23 cellular contexts compared by ENCODE assay signal in the genomic region with DNA sequence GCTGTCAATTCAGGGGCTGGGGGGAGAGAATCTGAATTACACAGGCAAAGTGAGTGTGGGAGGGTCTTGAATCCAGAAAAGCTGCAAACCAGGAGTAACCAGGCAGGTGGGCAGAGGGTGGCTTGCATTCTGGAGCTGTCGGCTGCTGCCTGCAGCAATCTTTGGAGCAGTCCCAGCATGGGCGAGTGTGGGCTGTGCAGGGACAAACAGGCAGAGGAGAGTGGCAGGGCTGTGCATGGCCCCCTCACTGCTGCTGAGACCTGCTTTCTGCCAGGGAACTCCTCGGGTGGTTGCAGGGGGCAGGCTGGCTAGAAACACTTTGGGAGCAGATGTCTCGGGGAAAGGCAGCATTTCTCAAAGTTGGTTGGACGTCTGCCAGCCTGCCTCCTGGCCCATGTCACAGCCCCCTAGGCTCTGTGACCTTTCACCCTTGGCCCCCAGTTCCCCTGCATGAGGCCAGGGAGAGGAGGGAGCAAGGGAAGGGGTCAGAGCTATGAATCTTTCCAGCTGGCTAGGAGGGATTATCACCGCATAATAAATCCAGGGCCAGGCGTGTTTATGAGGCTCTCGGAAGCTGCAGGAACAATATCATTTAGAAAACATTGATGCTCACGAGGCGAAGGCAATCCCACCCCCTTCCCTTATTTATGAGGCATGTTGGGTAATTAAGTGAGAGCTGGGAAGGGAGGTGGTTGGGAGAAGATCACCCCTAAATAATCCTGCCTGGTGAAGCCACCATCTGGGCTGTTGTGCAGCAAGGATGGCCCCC.
DNase-seq lines count a peak whose midpoint lies in the region; ATAC-seq and TF ChIP-seq lines count a peak whose summit lies in the region.
"Had no signal": no experiment of that assay in that cellular context is flagged by ENCODE, and none has a peak within 500 bp of the region (broad histone marks: within the 10 kb centered on the region; RNA-seq: fewer than 3 reads in every experiment).

No MANE protein-coding gene starts in this region.

- H3K4me3 Mint-ChIP-seq in activated T-helper 17 cell treated with anti-CD3 and anti-CD28 coated beads, Interleukin-2, amount 50 U/mL, for 72 hours: no peak overlapping the region
- H3K4me3 Mint-ChIP-seq: activated CD4-positive, alpha-beta T cell treated with anti-CD3 and anti-CD28 coated beads, Interleukin-2, amount 10 ng/mL, durations not matched to agents 7 days and 5 days; activated naive CD8-positive, alpha-beta T cell; CD8-positive, alpha-beta T cell; naive B cell; T-helper 17 cell had no signal

- TF ChIP-seq CTCF in dorsolateral prefrontal cortex (IDR thresholded peaks at IDR 0.05 in 54 of 56, conservative IDR thresholded peaks at IDR 0.05 in 2 of 56; ENCODE audit: low read depth in 1 of 56, partially characterized antibody in 56 of 56) (no peak), tibial artery (IDR thresholded peaks at IDR 0.05) (no peak)

- no peaks in the 10 kb centered on the region for H3K4me1 ChIP-seq in tibial artery
- H3K4me1 ChIP-seq: pancreas, SJSA1, testis had no signal

- no peak overlapping the region for H3K27ac Mint-ChIP-seq in activated T-helper 17 cell treated with anti-CD3 and anti-CD28 coated beads, Interleukin-2, amount 50 U/mL, for 72 hours
- H3K27ac Mint-ChIP-seq: activated CD4-positive, alpha-beta T cell treated with anti-CD3 and anti-CD28 coated beads, Interleukin-2, amount 10 ng/mL, durations not matched to agents 7 days and 5 days; activated naive CD8-positive, alpha-beta T cell; CD8-positive, alpha-beta T cell; T-helper 17 cell had no signal

- no peak for ATAC-seq in HG03039 (IDR thresholded peaks at IDR 0.05; ENCODE audit: unreplicated experiment)
- ATAC-seq in activated T-helper 17 cell treated with anti-CD3 and anti-CD28 coated beads, Interleukin-2, amount 50 U/mL, for 72 hours (replicated peaks): no peak
- ATAC-seq: CD8-positive, alpha-beta T cell; gastrocnemius medialis; HCT116; Panc1; pancreas; T-helper 17 cell had no signal

- no peak overlapping the region for H3K4me3 ChIP-seq in dorsolateral prefrontal cortex
- no peak overlapping the region for H3K4me3 ChIP-seq in tibial artery
- H3K4me3 ChIP-seq: gastrocnemius medialis, pancreas, SJSA1, testis had no signal

- peaks cover 3% of the 10 kb centered on the region for H3K9me3 Mint-ChIP-seq in activated T-helper 17 cell treated with anti-CD3 and anti-CD28 coated beads, Interleukin-2, amount 50 U/mL, for 72 hours
- H3K9me3 Mint-ChIP-seq: activated CD4-positive, alpha-beta T cell treated with anti-CD3 and anti-CD28 coated beads, Interleukin-2, amount 10 ng/mL, durations not matched to agents 7 days and 5 days; CD8-positive, alpha-beta T cell had no signal

- DNase-seq in DMS 273 (lab: John Stamatoyannopoulos, UW; ENCODE audit: unreplicated experiment) (peak; percentile 75), NCI-H2171 (lab: John Stamatoyannopoulos, UW) (peak; percentile 79), dorsolateral prefrontal cortex (peak; percentile 8 to 83 (median 61)), retina (peak; percentile 38), tibial artery (no peak)
- DNase-seq: activated CD4-positive, alpha-beta T cell treated with anti-CD3 and anti-CD28 coated beads, Interleukin-2, amount 10 ng/mL, durations not matched to agents 7 days and 5 days; CD8-positive, alpha-beta T cell; cerebellar nuclear complex; effector CD8-positive, alpha-beta T cell; gastrocnemius medialis; mesenchymal stem cell; naive B cell; NCI-H1417 treated with DMSO at 0.1 percent for 48 hours; NK-92 treated with Interleukin-12 subunit alpha and Interleukin-12 subunit beta, amount 100 ng/mL, for 24 hours; pancreas; T-helper 17 cell; testis had no signal

- H3K27me3 Mint-ChIP-seq in activated T-helper 17 cell treated with anti-CD3 and anti-CD28 coated beads, Interleukin-2, amount 50 U/mL, for 72 hours: peaks cover 19% of the 10 kb centered on the region

- H3K9me3 ChIP-seq in tibial artery: no peaks in the 10 kb centered on the region
- H3K9me3 ChIP-seq: gastrocnemius medialis, pancreas, SJSA1, testis had no signal

- intact Hi-C loops in dorsolateral prefrontal cortex (cut with DNase I): no loop called here
- intact Hi-C loops in tibial artery (cut with DNase I; ENCODE audit: low total_unique reads): no loop called here

- H3K4me1 Mint-ChIP-seq in activated T-helper 17 cell treated with anti-CD3 and anti-CD28 coated beads, Interleukin-2, amount 50 U/mL, for 72 hours: peaks cover 7% of the 10 kb centered on the region
- H3K4me1 Mint-ChIP-seq: naive B cell had no signal

- H3K36me3 Mint-ChIP-seq in activated T-helper 17 cell treated with anti-CD3 and anti-CD28 coated beads, Interleukin-2, amount 50 U/mL, for 72 hours (ENCODE audit: low read depth): no peaks in the 10 kb centered on the region
- H3K36me3 Mint-ChIP-seq: activated naive CD8-positive, alpha-beta T cell; CD8-positive, alpha-beta T cell; naive B cell had no signal

- no peaks in the 10 kb centered on the region for H3K27me3 ChIP-seq in dorsolateral prefrontal cortex
- peaks cover 0 to 22% of the 10 kb centered on the region in 2 donors for H3K27me3 ChIP-seq in tibial artery
- H3K27me3 ChIP-seq: gastrocnemius medialis, pancreas, SJSA1, testis had no signal

- no peaks in the 10 kb centered on the region for H3K36me3 ChIP-seq in tibial artery
- H3K36me3 ChIP-seq: gastrocnemius medialis, pancreas, SJSA1 had no signal

- H3K27ac ChIP-seq in dorsolateral prefrontal cortex (peak overlapping the region in 39 of 59 donors; percentile 2 to 77 (median 49)), tibial artery (no peak overlapping the region)
- H3K27ac ChIP-seq: gastrocnemius medialis, pancreas, SJSA1, testis had no signal

Comparison
In these comparisons a context has a peak if more than half of its experiments do, and no peak if none do; other contexts are left out.
1. DNase-seq: peak in DMS 273 (single experiment), NCI-H2171 (single experiment), dorsolateral prefrontal cortex (10 of 10) and retina (single experiment); none in tibial artery (0 of 2).
2. H3K27ac ChIP-seq: peak in dorsolateral prefrontal cortex (39 of 59); none in tibial artery (0 of 2).